In genomic region chr9:113973963-113974413, GRCh38 we compare ENCODE assay signal across 15 cellular contexts.
DNase-seq lines count a peak whose midpoint lies in the region; ATAC-seq and TF ChIP-seq lines count a peak whose summit lies in the region.
"Had no signal": no experiment of that assay in that cellular context is flagged by ENCODE, and none has a peak within 500 bp of the region (broad histone marks: within the 10 kb centered on the region; RNA-seq: fewer than 3 reads in every experiment).

No MANE protein-coding gene starts in this region.

- no peaks in the 10 kb centered on the region for H3K27me3 Mint-ChIP-seq in osteocyte (ENCODE audit: unreplicated experiment)
- H3K27me3 Mint-ChIP-seq in Calu3 (ENCODE audit: unreplicated experiment), result no peaks in the 10 kb centered on the region
- H3K27me3 Mint-ChIP-seq: activated CD4-positive, alpha-beta T cell treated with anti-CD3 and anti-CD28 coated beads, Interleukin-2, amount 10 ng/mL, durations not matched to agents 24 days and 14 days; activated T-cell treated with anti-CD3 and anti-CD28 coated beads, Interleukin-2, amount 50 U/mL, for 24 hours had no signal

- DNase-seq in AG20443 (ENCODE audit: low spot score) (peak; percentile 53), LNCaP clone FGC (ENCODE audit: low read depth) (peak; percentile 40), fibroblast of pulmonary artery (ENCODE audit: low read depth) (peak; percentile 38), osteocyte (ENCODE audit: extremely low spot score, unreplicated experiment) (no peak), NCI-H1105 treated with DMSO at 0.1 percent for 48 hours (lab: John Stamatoyannopoulos, UW) (no peak), GM20000 (ENCODE audit: low spot score) (no peak), Calu3 (no peak)
- DNase-seq: activated CD4-positive, alpha-beta T cell treated with anti-CD3 and anti-CD28 coated beads, Interleukin-2, amount 10 ng/mL, durations not matched to agents 24 days and 14 days; activated T-cell treated with anti-CD3 and anti-CD28 coated beads, Interleukin-2, amount 50 U/mL, for 24 hours; dermis blood vessel endothelial cell; NCI-H2081; NCI-H774; T-helper 2 cell had no signal

- CTCF ChIA-PET in Calu3 (lab: Charles Lee), result no interaction called here

- no peak for ATAC-seq in HG02588 (IDR thresholded peaks at IDR 0.05; ENCODE audit: unreplicated experiment)

- peaks cover 19% of the 10 kb centered on the region for H3K4me1 Mint-ChIP-seq in osteocyte (ENCODE audit: unreplicated experiment)
- peaks cover 11% of the 10 kb centered on the region for H3K4me1 Mint-ChIP-seq in Calu3 (ENCODE audit: low read depth, unreplicated experiment)
- H3K4me1 Mint-ChIP-seq: activated CD4-positive, alpha-beta T cell treated with anti-CD3 and anti-CD28 coated beads, Interleukin-2, amount 10 ng/mL, durations not matched to agents 24 days and 14 days had no signal

- H3K9me3 Mint-ChIP-seq in osteocyte (ENCODE audit: unreplicated experiment), result no peaks in the 10 kb centered on the region
- no peaks in the 10 kb centered on the region for H3K9me3 Mint-ChIP-seq in Calu3 (ENCODE audit: low read depth, unreplicated experiment)
- H3K9me3 Mint-ChIP-seq: activated CD4-positive, alpha-beta T cell treated with anti-CD3 and anti-CD28 coated beads, Interleukin-2, amount 10 ng/mL, durations not matched to agents 24 days and 14 days; activated T-cell treated with anti-CD3 and anti-CD28 coated beads, Interleukin-2, amount 50 U/mL, for 24 hours had no signal

- no peak overlapping the region for H3K4me3 ChIP-seq in LNCaP clone FGC (ENCODE audit: low read depth, low read length)
- H3K4me3 ChIP-seq in fibroblast of pulmonary artery (replicated peaks; ENCODE audit: low read depth, low read length), result no peak overlapping the region
- H3K4me3 ChIP-seq: tibial nerve had no signal

- BruUV-seq in Calu3 (replicated peaks; lab: Mats Ljungman, UMichigan), result no TSS peak

- TF ChIP-seq CTCF in LNCaP clone FGC (IDR thresholded peaks at IDR 0.05; ENCODE audit: control insufficient read depth, extremely low read depth, insufficient read depth) (no peak), fibroblast of pulmonary artery (IDR thresholded peaks at IDR 0.05; ENCODE audit: low read length, missing control alignments) (no peak), osteocyte (IDR thresholded peaks at IDR 0.05) (no peak), GM20000 (IDR thresholded peaks at IDR 0.05; ENCODE audit: extremely low read depth, missing control alignments) (no peak), Calu3 (IDR thresholded peaks at IDR 0.05; ENCODE audit: unreplicated experiment) (no peak)

- H3K27ac Mint-ChIP-seq in osteocyte (ENCODE audit: unreplicated experiment), result peak overlapping the region; percentile 0
- H3K27ac Mint-ChIP-seq in Calu3 (ENCODE audit: unreplicated experiment), result no peak overlapping the region
- H3K27ac Mint-ChIP-seq: activated CD4-positive, alpha-beta T cell treated with anti-CD3 and anti-CD28 coated beads, Interleukin-2, amount 10 ng/mL, durations not matched to agents 24 days and 14 days; activated T-cell treated with anti-CD3 and anti-CD28 coated beads, Interleukin-2, amount 50 U/mL, for 24 hours had no signal

- peaks cover 18% of the 10 kb centered on the region for H3K36me3 Mint-ChIP-seq in osteocyte (ENCODE audit: unreplicated experiment)
- peaks cover 12% of the 10 kb centered on the region for H3K36me3 Mint-ChIP-seq in Calu3 (ENCODE audit: insufficient read depth, unreplicated experiment)

- intact Hi-C loops in Calu3 (cut with micrococcal nuclease; ENCODE audit: unreplicated experiment), result no loop called here

- H3K4me3 Mint-ChIP-seq in osteocyte (ENCODE audit: unreplicated experiment) (no peak overlapping the region), Calu3 (ENCODE audit: low read depth, unreplicated experiment) (no peak overlapping the region)
- H3K4me3 Mint-ChIP-seq: activated CD4-positive, alpha-beta T cell treated with anti-CD3 and anti-CD28 coated beads, Interleukin-2, amount 10 ng/mL, durations not matched to agents 24 days and 14 days; activated T-cell treated with anti-CD3 and anti-CD28 coated beads, Interleukin-2, amount 50 U/mL, for 24 hours had no signal

Comparison
In these comparisons a context has a peak if more than half of its experiments do, and no peak if none do; other contexts are left out.
1. DNase-seq: peak in AG20443 (single experiment), LNCaP clone FGC (single experiment) and fibroblast of pulmonary artery (single experiment); none in osteocyte (single experiment), NCI-H1105 treated with DMSO at 0.1 percent for 48 hours (single experiment), GM20000 (single experiment) and Calu3 (single experiment).